ENCODE assay signal across 17 cellular contexts in genomic region chr10:130986828-130987227, GRCh38.
DNase-seq lines count a peak whose midpoint lies in the region; ATAC-seq, FAIRE-seq and TF ChIP-seq lines count a peak whose summit lies in the region.
"Had no signal": no experiment of that assay in that cellular context is flagged by ENCODE, and none has a peak within 500 bp of the region (broad histone marks: within the 10 kb centered on the region; RNA-seq: fewer than 3 reads in every experiment).

No MANE protein-coding gene starts in this region.

- CTCF ChIA-PET in activated CD4-positive, alpha-beta T cell treated with anti-CD3 and anti-CD28 coated beads, Interleukin-2, amount 10 ng/mL, durations not matched to agents 7 days and 5 days (lab: Charles Lee) = no interaction called here
- CTCF ChIA-PET in K562 (lab: Yijun Ruan, JAX; ENCODE audit: low intra/inter-chr PET ratio) = no interaction called here

- H3K4me1 ChIP-seq in K562 (replicated peaks in 1 of 2; ENCODE audit: control insufficient read depth in 2 of 2, insufficient read depth in 2 of 2, low read length in 2 of 2) = no peaks in the 10 kb centered on the region

- TF ChIP-seq RAD21 in K562 (CRISPR knock-in tag; conservative IDR thresholded peaks at IDR 0.05 in 1 of 2, IDR thresholded peaks at IDR 0.05 in 1 of 2) = no peak

- no peak for TF ChIP-seq POLR2A in K562 (conservative IDR thresholded peaks at IDR 0.05)

- no peak overlapping the region for H3K27ac ChIP-seq in K562 (ENCODE audit: extremely low read depth, low read depth, low read length)
- H3K27ac ChIP-seq: C4-2B had no signal

- no peaks in the 10 kb centered on the region for H3K9me3 ChIP-seq in K562 (replicated peaks; ENCODE audit: control insufficient read depth, insufficient read depth, low read depth, low read length)

- no peak overlapping the region for H3K4me2 ChIP-seq in K562 (ENCODE audit: insufficient read depth, low read length)

- no peak for ATAC-seq in K562
- no peak for ATAC-seq in naive thymus-derived CD8-positive, alpha-beta T cell

- H3K9me3 Mint-ChIP-seq in activated CD4-positive, alpha-beta T cell treated with anti-CD3 and anti-CD28 coated beads, Interleukin-2, amount 10 ng/mL, durations not matched to agents 7 days and 5 days = peaks cover 3% of the 10 kb centered on the region
- H3K9me3 Mint-ChIP-seq in activated CD4-positive, alpha-beta T cell treated with anti-CD3 and anti-CD28 coated beads, Interleukin-2, amount 10 ng/mL, durations not matched to agents 24 days and 14 days = no peaks in the 10 kb centered on the region
- H3K9me3 Mint-ChIP-seq in naive thymus-derived CD8-positive, alpha-beta T cell = peaks cover 4 to 22% (median 10%) of the 10 kb centered on the region in 9 donors

- no peak for FAIRE-seq in K562 (lab: Jason Lieb, UNC)
- FAIRE-seq: GM19239 had no signal

- 4% methylated on average over 4 of the region's 4 CpGs for WGBS in K562 (ENCODE audit: insufficient coverage, low coverage, missing lambda C conversion rate)

- no peak overlapping the region for H3K4me3 ChIP-seq in K562

- no peaks in the 10 kb centered on the region for H3K79me2 ChIP-seq in K562 (ENCODE audit: control insufficient read depth, insufficient read depth, low read length)

- H3K27ac Mint-ChIP-seq in activated CD4-positive, alpha-beta T cell treated with anti-CD3 and anti-CD28 coated beads, Interleukin-2, amount 10 ng/mL, durations not matched to agents 7 days and 5 days = no peak overlapping the region
- no peak overlapping the region for H3K27ac Mint-ChIP-seq in activated CD4-positive, alpha-beta T cell treated with anti-CD3 and anti-CD28 coated beads, Interleukin-2, amount 10 ng/mL, durations not matched to agents 24 days and 14 days
- H3K27ac Mint-ChIP-seq in naive thymus-derived CD8-positive, alpha-beta T cell = no peak overlapping the region
- H3K27ac Mint-ChIP-seq: CD4-positive, alpha-beta memory T cell; H9; IgD-negative memory B cell had no signal

- H3K27me3 ChIP-seq in K562 (ENCODE audit: control insufficient read depth in 2 of 2, insufficient read depth in 2 of 2, low read length in 2 of 2) = no peaks in the 10 kb centered on the region; a peak in 1 of 5 replicates

- POLR2A ChIA-PET in activated CD4-positive, alpha-beta T cell treated with anti-CD3 and anti-CD28 coated beads, Interleukin-2, amount 10 ng/mL, durations not matched to agents 7 days and 5 days (lab: Charles Lee) = no interaction called here
- POLR2A ChIA-PET in K562 (lab: Yijun Ruan, JAX) = no interaction called here
- POLR2A ChIA-PET in naive thymus-derived CD8-positive, alpha-beta T cell (lab: Charles Lee) = no interaction called here

- in situ Hi-C loops in K562 (cut with MboI) = no loop called here

- H2AFZ ChIP-seq in K562 (ENCODE audit: low read depth, low read length) = no peak overlapping the region

- BruUV-seq in K562 (replicated peaks; lab: Mats Ljungman, UMichigan) = no TSS peak

- TF ChIP-seq EP300 in K562 (IDR thresholded peaks at IDR 0.05; ENCODE audit: low read length) = no peak

- H3K36me3 ChIP-seq in K562 (ENCODE audit: control insufficient read depth, insufficient read depth, low read length) = no peaks in the 10 kb centered on the region

- H4K20me1 ChIP-seq in K562 (replicated peaks; ENCODE audit: control insufficient read depth, insufficient read depth, low read length) = no peaks in the 10 kb centered on the region

- no peaks in the 10 kb centered on the region for H3K27me3 Mint-ChIP-seq in activated CD4-positive, alpha-beta T cell treated with anti-CD3 and anti-CD28 coated beads, Interleukin-2, amount 10 ng/mL, durations not matched to agents 7 days and 5 days
- H3K27me3 Mint-ChIP-seq in activated CD4-positive, alpha-beta T cell treated with anti-CD3 and anti-CD28 coated beads, Interleukin-2, amount 10 ng/mL, durations not matched to agents 24 days and 14 days = no peaks in the 10 kb centered on the region
- peaks cover 0 to 9% (median 7%) of the 10 kb centered on the region in 5 donors for H3K27me3 Mint-ChIP-seq in naive thymus-derived CD8-positive, alpha-beta T cell
- H3K27me3 Mint-ChIP-seq: IgD-negative memory B cell had no signal

- no peaks in the 10 kb centered on the region for H3K9me1 ChIP-seq in K562 (ENCODE audit: control insufficient read depth, insufficient read depth, low read length)

- H3K9ac ChIP-seq in K562 (ENCODE audit: insufficient read depth in 1 of 2, low read depth in 2 of 2, low read length in 2 of 2) = no peak overlapping the region

- H3K4me3 Mint-ChIP-seq in activated CD4-positive, alpha-beta T cell treated with anti-CD3 and anti-CD28 coated beads, Interleukin-2, amount 10 ng/mL, durations not matched to agents 7 days and 5 days = no peak overlapping the region
- no peak overlapping the region for H3K4me3 Mint-ChIP-seq in activated CD4-positive, alpha-beta T cell treated with anti-CD3 and anti-CD28 coated beads, Interleukin-2, amount 10 ng/mL, durations not matched to agents 24 days and 14 days
- no peak overlapping the region for H3K4me3 Mint-ChIP-seq in naive thymus-derived CD8-positive, alpha-beta T cell
- H3K4me3 Mint-ChIP-seq: CD4-positive, alpha-beta memory T cell; H9; IgD-negative memory B cell had no signal

- no peaks in the 10 kb centered on the region for H3K36me3 Mint-ChIP-seq in activated CD4-positive, alpha-beta T cell treated with anti-CD3 and anti-CD28 coated beads, Interleukin-2, amount 10 ng/mL, durations not matched to agents 7 days and 5 days (ENCODE audit: low read depth)
- no peaks in the 10 kb centered on the region for H3K36me3 Mint-ChIP-seq in activated CD4-positive, alpha-beta T cell treated with anti-CD3 and anti-CD28 coated beads, Interleukin-2, amount 10 ng/mL, durations not matched to agents 24 days and 14 days (ENCODE audit: low read depth)
- peaks cover 0 to 6% (median 0%) of the 10 kb centered on the region in 3 donors for H3K36me3 Mint-ChIP-seq in naive thymus-derived CD8-positive, alpha-beta T cell
- H3K36me3 Mint-ChIP-seq: CD4-positive, alpha-beta memory T cell; IgD-negative memory B cell had no signal

- H3K4me1 Mint-ChIP-seq in activated CD4-positive, alpha-beta T cell treated with anti-CD3 and anti-CD28 coated beads, Interleukin-2, amount 10 ng/mL, durations not matched to agents 7 days and 5 days = no peaks in the 10 kb centered on the region
- no peaks in the 10 kb centered on the region for H3K4me1 Mint-ChIP-seq in activated CD4-positive, alpha-beta T cell treated with anti-CD3 and anti-CD28 coated beads, Interleukin-2, amount 10 ng/mL, durations not matched to agents 24 days and 14 days
- H3K4me1 Mint-ChIP-seq in naive thymus-derived CD8-positive, alpha-beta T cell = peaks cover 0 to 2% (median 0%) of the 10 kb centered on the region in 4 donors
- H3K4me1 Mint-ChIP-seq: CD4-positive, alpha-beta memory T cell; IgD-negative memory B cell had no signal

- DNase-seq in NCI-H1417 (lab: John Stamatoyannopoulos, UW) = peak in 2 of 3 experiments; percentile 23 to 67
- DNase-seq in NCI-H1417 treated with DMSO at 0.1 percent for 48 hours (lab: John Stamatoyannopoulos, UW) = no peak
- peak; percentile 3 for DNase-seq in activated CD4-positive, alpha-beta T cell treated with anti-CD3 and anti-CD28 coated beads, Interleukin-2, amount 10 ng/mL, durations not matched to agents 7 days and 5 days
- DNase-seq in activated CD4-positive, alpha-beta T cell treated with anti-CD3 and anti-CD28 coated beads, Interleukin-2, amount 10 ng/mL, durations not matched to agents 24 days and 14 days = no peak
- no peak for DNase-seq in K562 (ENCODE audit: extremely low read depth in 1 of 4, low spot score in 3 of 4)
- DNase-seq in OCI-M2 (lab: John Stamatoyannopoulos, UW; ENCODE audit: unreplicated experiment) = no peak
- DNase-seq in naive thymus-derived CD8-positive, alpha-beta T cell = no peak
- DNase-seq: 8988T; ACHN; CD4-positive, alpha-beta memory T cell; DND-41; GDM1; GOT3; H9 had no signal

- intact Hi-C loops in activated CD4-positive, alpha-beta T cell treated with anti-CD3 and anti-CD28 coated beads, Interleukin-2, amount 10 ng/mL, durations not matched to agents 24 days and 14 days (cut with micrococcal nuclease) = no loop called here
- intact Hi-C loops in K562 (cut with micrococcal nuclease) = no loop called here

- TF ChIP-seq CTCF in K562 (IDR thresholded peaks at IDR 0.05 in 2 of 3, conservative IDR thresholded peaks at IDR 0.05 in 1 of 3; ENCODE audit: insufficient read depth in 2 of 3, low read depth in 1 of 3, low read length in 3 of 3) = no peak

TF ChIP-seq in K562, 482 proteins besides CTCF, POLR2A, EP300 and RAD21:
- TF ChIP-seq ARID1B (IDR thresholded peaks at IDR 0.05) (no peak), EWSR1 (IDR thresholded peaks at IDR 0.05; ENCODE audit: borderline replicate concordance, low read depth, partially characterized antibody) (no peak), RFX1 (IDR thresholded peaks at IDR 0.05) (peak; percentile 54)
- TF ChIP-seq, protein P1, sequence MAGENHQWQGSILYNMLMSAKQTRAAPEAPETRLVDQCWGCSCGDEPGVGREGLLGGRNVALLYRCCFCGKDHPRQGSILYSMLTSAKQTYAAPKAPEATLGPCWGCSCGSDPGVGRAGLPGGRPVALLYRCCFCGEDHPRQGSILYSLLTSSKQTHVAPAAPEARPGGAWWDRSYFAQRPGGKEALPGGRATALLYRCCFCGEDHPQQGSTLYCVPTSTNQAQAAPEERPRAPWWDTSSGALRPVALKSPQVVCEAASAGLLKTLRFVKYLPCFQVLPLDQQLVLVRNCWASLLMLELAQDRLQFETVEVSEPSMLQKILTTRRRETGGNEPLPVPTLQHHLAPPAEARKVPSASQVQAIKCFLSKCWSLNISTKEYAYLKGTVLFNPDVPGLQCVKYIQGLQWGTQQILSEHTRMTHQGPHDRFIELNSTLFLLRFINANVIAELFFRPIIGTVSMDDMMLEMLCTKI (IDR thresholded peaks at IDR 0.05; ENCODE audit: partially characterized antibody) = no peak

Comparison
In these comparisons a context has a peak if more than half of its experiments do, and no peak if none do; other contexts are left out.
1. DNase-seq: peak in NCI-H1417 (2 of 3) and activated CD4-positive, alpha-beta T cell treated with anti-CD3 and anti-CD28 coated beads, Interleukin-2, amount 10 ng/mL, durations not matched to agents 7 days and 5 days (single experiment); none in NCI-H1417 treated with DMSO at 0.1 percent for 48 hours (single experiment), activated CD4-positive, alpha-beta T cell treated with anti-CD3 and anti-CD28 coated beads, Interleukin-2, amount 10 ng/mL, durations not matched to agents 24 days and 14 days (single experiment), K562 (0 of 4), OCI-M2 (single experiment) and naive thymus-derived CD8-positive, alpha-beta T cell (0 of 10).